Comparison of ENCODE assay signal across 19 cellular contexts in genomic region chr11:68071281-68072048, GRCh38. TPM values are rescaled to one million over a fixed set of nuclear protein-coding genes. Genes with fewer than 3 reads are reported as not detected.
DNase-seq lines count a peak whose midpoint lies in the region; ATAC-seq and TF ChIP-seq lines count a peak whose summit lies in the region.
"Had no signal": no experiment of that assay in that cellular context is flagged by ENCODE, and none has a peak within 500 bp of the region (broad histone marks: within the 10 kb centered on the region; RNA-seq: fewer than 3 reads in every experiment).

No MANE protein-coding gene starts in this region.

- intact Hi-C loops in activated B cell treated with CpG ODN at 0.5 μM for 24 hours (cut with micrococcal nuclease), result no loop called here

- H3K27me3 Mint-ChIP-seq in activated B cell treated with CpG ODN at 0.5 μM for 24 hours (no peaks in the 10 kb centered on the region), nephron progenitor cell (ENCODE audit: low read depth, poor library complexity) (peaks cover 2% of the 10 kb centered on the region), type B pancreatic cell (no peaks in the 10 kb centered on the region)
- no peaks in the 10 kb centered on the region for H3K27me3 Mint-ChIP-seq in T-helper 2 cell treated with Interferon-gamma antibody and Interleukin-4, amounts not matched to agents 5 μg/mL and 100 μg/mL, for 36 hours (ENCODE audit: low read depth)
- H3K27me3 Mint-ChIP-seq: IgD-negative memory B cell had no signal

- H3K4me1 Mint-ChIP-seq in activated B cell treated with CpG ODN at 0.5 μM for 24 hours (peaks cover 11% of the 10 kb centered on the region), nephron progenitor cell (no peaks in the 10 kb centered on the region), type B pancreatic cell (ENCODE audit: unreplicated experiment) (peaks cover 11% of the 10 kb centered on the region)
- H3K4me1 Mint-ChIP-seq in T-helper 2 cell treated with Interferon-gamma antibody and Interleukin-4, amounts not matched to agents 5 μg/mL and 100 μg/mL, for 36 hours (ENCODE audit: low read depth), result no peaks in the 10 kb centered on the region

- CTCF ChIA-PET in activated B cell treated with CpG ODN at 0.5 μM for 24 hours (lab: Charles Lee), result no interaction called here

- POLR2A ChIA-PET in activated B cell treated with CpG ODN at 0.5 μM for 24 hours (lab: Charles Lee), result interaction anchor here (0.6 to 0.9 kb wide), 2 partner anchors 10 to 49 kb away, joined by 3 to 4 read pairs; no protein-coding TSS in a partner anchor

- H3K9me3 Mint-ChIP-seq in activated B cell treated with CpG ODN at 0.5 μM for 24 hours, result no peaks in the 10 kb centered on the region
- H3K9me3 Mint-ChIP-seq in nephron progenitor cell, result no peaks in the 10 kb centered on the region
- H3K9me3 Mint-ChIP-seq in type B pancreatic cell, result no peaks in the 10 kb centered on the region
- no peaks in the 10 kb centered on the region for H3K9me3 Mint-ChIP-seq in T-helper 2 cell treated with Interferon-gamma antibody and Interleukin-4, amounts not matched to agents 5 μg/mL and 100 μg/mL, for 36 hours
- H3K9me3 Mint-ChIP-seq: HFFc6, IgD-negative memory B cell had no signal

- TF ChIP-seq CTCF in activated B cell treated with CpG ODN at 0.5 μM for 24 hours (IDR thresholded peaks at IDR 0.05) (no peak), nephron progenitor cell (IDR thresholded peaks at IDR 0.05) (no peak), type B pancreatic cell (conservative IDR thresholded peaks at IDR 0.05) (no peak)

- H3K4me3 Mint-ChIP-seq in activated B cell treated with CpG ODN at 0.5 μM for 24 hours (no peak overlapping the region), nephron progenitor cell (no peak overlapping the region), type B pancreatic cell (no peak overlapping the region)
- no peak overlapping the region for H3K4me3 Mint-ChIP-seq in T-helper 2 cell treated with Interferon-gamma antibody and Interleukin-4, amounts not matched to agents 5 μg/mL and 100 μg/mL, for 36 hours
- H3K4me3 Mint-ChIP-seq: HFFc6, IgD-negative memory B cell had no signal

- ATAC-seq in activated B cell treated with CpG ODN at 0.5 μM for 24 hours (ENCODE audit: low read depth) (peak; percentile 37), HG03097 (IDR thresholded peaks at IDR 0.05; ENCODE audit: low FRiP score, unreplicated experiment) (no peak), HG02852 (IDR thresholded peaks at IDR 0.05; ENCODE audit: unreplicated experiment) (no peak)
- ATAC-seq: A549, PC-3, SK-N-SH treated with all-trans-retinoic acid at 6 μM for 48 hours had no signal

- H3K36me3 Mint-ChIP-seq in activated B cell treated with CpG ODN at 0.5 μM for 24 hours (ENCODE audit: low read depth) (peaks cover 52% of the 10 kb centered on the region), nephron progenitor cell (ENCODE audit: low read depth) (peaks cover 49% of the 10 kb centered on the region), type B pancreatic cell (peaks cover 32% of the 10 kb centered on the region)
- H3K36me3 Mint-ChIP-seq in T-helper 2 cell treated with Interferon-gamma antibody and Interleukin-4, amounts not matched to agents 5 μg/mL and 100 μg/mL, for 36 hours (ENCODE audit: low read depth), result peaks cover 3% of the 10 kb centered on the region

- peak overlapping the region; percentile 59 for H3K27ac Mint-ChIP-seq in activated B cell treated with CpG ODN at 0.5 μM for 24 hours
- H3K27ac Mint-ChIP-seq in nephron progenitor cell, result peak overlapping the region; percentile 61
- no peak overlapping the region for H3K27ac Mint-ChIP-seq in type B pancreatic cell
- H3K27ac Mint-ChIP-seq in T-helper 2 cell treated with Interferon-gamma antibody and Interleukin-4, amounts not matched to agents 5 μg/mL and 100 μg/mL, for 36 hours, result no peak overlapping the region
- H3K27ac Mint-ChIP-seq: HFFc6, IgD-negative memory B cell had no signal

- DNase-seq in CD1c-positive myeloid dendritic cell (ENCODE audit: extremely low spot score), result peak; percentile 24
- no peak for DNase-seq in activated B cell treated with CpG ODN at 0.5 μM for 24 hours
- no peak for DNase-seq in nephron progenitor cell
- DNase-seq in type B pancreatic cell (ENCODE audit: extremely low spot score, unreplicated experiment), result peak; percentile 42
- DNase-seq in T-helper 2 cell treated with Interferon-gamma antibody and Interleukin-4, amounts not matched to agents 5 μg/mL and 100 μg/mL, for 36 hours (ENCODE audit: low spot score), result no peak
- DNase-seq: C1 segment of cervical spinal cord, DMS79, HFFc6, NCI-H1105 treated with DMSO at 0.1 percent for 48 hours, NCI-H1694, NCI-H510A, NCI-H748 treated with DMSO at 0.1 percent for 48 hours, PC-3, SIG-M5 had no signal

RNA-seq across cellular contexts. Expression of gene TCIRG1, which starts 32.6 kb away (rescaled TPM):
- total RNA-seq in activated B cell treated with CpG ODN at 0.5 μM for 24 hours (209 and 227 TPM in 2 replicates), type B pancreatic cell (ENCODE audit: low replicate concordance) (37.0 and 49.7 TPM in 2 replicates)

RNA-seq across cellular contexts. Expression of gene NDUFS8, which starts 41.0 kb away (rescaled TPM):
- total RNA-seq in activated B cell treated with CpG ODN at 0.5 μM for 24 hours, result 93.7 and 101 TPM in 2 replicates
- 153 and 168 TPM in 2 replicates for total RNA-seq in type B pancreatic cell (ENCODE audit: low replicate concordance)

RNA-seq across cellular contexts. Expression of gene CHKA, which starts 49.7 kb away (rescaled TPM):
- total RNA-seq in activated B cell treated with CpG ODN at 0.5 μM for 24 hours (11.9 and 16.1 TPM in 2 replicates), type B pancreatic cell (ENCODE audit: low replicate concordance) (32.2 and 46.7 TPM in 2 replicates)

Comparison
In these comparisons a context has a peak if more than half of its experiments do, and no peak if none do; other contexts are left out.
1. DNase-seq: peak in CD1c-positive myeloid dendritic cell (single experiment) and type B pancreatic cell (single experiment); none in activated B cell treated with CpG ODN at 0.5 μM for 24 hours (single experiment), nephron progenitor cell (single experiment) and T-helper 2 cell treated with Interferon-gamma antibody and Interleukin-4, amounts not matched to agents 5 μg/mL and 100 μg/mL, for 36 hours (single experiment).
2. H3K27ac Mint-ChIP-seq: peak in activated B cell treated with CpG ODN at 0.5 μM for 24 hours (single experiment) and nephron progenitor cell (single experiment); none in type B pancreatic cell (single experiment) and T-helper 2 cell treated with Interferon-gamma antibody and Interleukin-4, amounts not matched to agents 5 μg/mL and 100 μg/mL, for 36 hours (single experiment).